ENCODE assay signal across 12 cellular contexts in genomic region chr14:68523994-68524725, GRCh38.
DNase-seq lines count a peak whose midpoint lies in the region; ATAC-seq and TF ChIP-seq lines count a peak whose summit lies in the region.
"Had no signal": no experiment of that assay in that cellular context is flagged by ENCODE, and none has a peak within 500 bp of the region (broad histone marks: within the 10 kb centered on the region; RNA-seq: fewer than 3 reads in every experiment).

No MANE protein-coding gene starts in this region.

- TF ChIP-seq CTCF in fibroblast of the aortic adventitia (IDR thresholded peaks at IDR 0.05; ENCODE audit: insufficient read depth, low read length) (peak; percentile 62), nephron progenitor cell (IDR thresholded peaks at IDR 0.05) (no peak), upper lobe of right lung (IDR thresholded peaks at IDR 0.05) (peak; percentile 40)

- H3K36me3 ChIP-seq in upper lobe of right lung = no peaks in the 10 kb centered on the region
- H3K36me3 ChIP-seq: SJSA1 had no signal

- H3K27me3 ChIP-seq in upper lobe of right lung = no peaks in the 10 kb centered on the region
- H3K27me3 ChIP-seq: SJSA1 had no signal

- H3K27ac Mint-ChIP-seq in nephron progenitor cell = peak overlapping the region; percentile 60
- H3K27ac Mint-ChIP-seq: activated CD4-positive, alpha-beta T cell treated with anti-CD3 and anti-CD28 coated beads for 36 hours had no signal

- peak overlapping the region; percentile 56 for H3K27ac ChIP-seq in upper lobe of right lung
- H3K27ac ChIP-seq: SJSA1 had no signal

- peaks cover 31% of the 10 kb centered on the region for H3K4me1 ChIP-seq in upper lobe of right lung

- DNase-seq in SK-MEL-5 (ENCODE audit: low read depth, low spot score) (peak; percentile 29), fibroblast of the aortic adventitia (ENCODE audit: low read depth) (peak; percentile 77), nephron progenitor cell (no peak), upper lobe of right lung (no peak), NCI-H69 (lab: John Stamatoyannopoulos, UW) (no peak), NOMO-1 treated with dmso at 0.1 percent for 144 hours (lab: John Stamatoyannopoulos, UW; ENCODE audit: unreplicated experiment) (no peak), germinal center (ENCODE audit: low spot score) (no peak)
- DNase-seq: activated CD4-positive, alpha-beta T cell treated with anti-CD3 and anti-CD28 coated beads for 36 hours; activated effector memory CD4-positive, alpha-beta T cell treated with anti-CD3 and anti-CD28 coated beads, Interleukin-2, amount 50 U/mL, for 16 hours; NCI-H2171 had no signal

- peaks cover 41% of the 10 kb centered on the region for H3K9me3 Mint-ChIP-seq in nephron progenitor cell
- H3K9me3 Mint-ChIP-seq: dendritic cell treated with granulocyte-macrophage colony-stimulating factor and Interleukin-4, amounts not matched to agents 40 ng/mL and 50 ng/mL, for 4 days had no signal

- no peak overlapping the region for H3K4me3 ChIP-seq in fibroblast of the aortic adventitia (ENCODE audit: low read depth, low read length)
- no peak overlapping the region for H3K4me3 ChIP-seq in upper lobe of right lung
- H3K4me3 ChIP-seq: SJSA1 had no signal

- no peaks in the 10 kb centered on the region for H3K9me3 ChIP-seq in upper lobe of right lung
- H3K9me3 ChIP-seq: SJSA1 had no signal

- intact Hi-C loops in upper lobe of right lung (cut with DNase I) = no loop called here

- peaks cover 5% of the 10 kb centered on the region for H3K27me3 Mint-ChIP-seq in nephron progenitor cell (ENCODE audit: low read depth, poor library complexity)
- H3K27me3 Mint-ChIP-seq: activated CD4-positive, alpha-beta T cell treated with anti-CD3 and anti-CD28 coated beads for 36 hours had no signal

- no peak for ATAC-seq in upper lobe of right lung
- ATAC-seq: activated CD4-positive, alpha-beta T cell treated with anti-CD3 and anti-CD28 coated beads for 36 hours had no signal

- in situ Hi-C loops in SK-MEL-5 (cut with HindIII; ENCODE audit: low pct_unique_long_range_greater_than_20kb, low sequenced_read_pairs) = no loop called here

- H3K36me3 Mint-ChIP-seq in nephron progenitor cell (ENCODE audit: low read depth) = peaks cover 42% of the 10 kb centered on the region

- H3K4me1 Mint-ChIP-seq in nephron progenitor cell = peaks cover 75% of the 10 kb centered on the region

- H3K4me3 Mint-ChIP-seq in nephron progenitor cell = no peak overlapping the region
- H3K4me3 Mint-ChIP-seq: activated CD4-positive, alpha-beta T cell treated with anti-CD3 and anti-CD28 coated beads for 36 hours; dendritic cell treated with granulocyte-macrophage colony-stimulating factor and Interleukin-4, amounts not matched to agents 40 ng/mL and 50 ng/mL, for 4 days had no signal

Comparison
In these comparisons a context has a peak if more than half of its experiments do, and no peak if none do; other contexts are left out.
1. DNase-seq: peak in SK-MEL-5 (single experiment) and fibroblast of the aortic adventitia (single experiment); none in nephron progenitor cell (single experiment), upper lobe of right lung (single experiment), NCI-H69 (single experiment), NOMO-1 treated with dmso at 0.1 percent for 144 hours (single experiment) and germinal center (single experiment).